ENCODE assay signal across 25 cellular contexts in the genomic region with DNA sequence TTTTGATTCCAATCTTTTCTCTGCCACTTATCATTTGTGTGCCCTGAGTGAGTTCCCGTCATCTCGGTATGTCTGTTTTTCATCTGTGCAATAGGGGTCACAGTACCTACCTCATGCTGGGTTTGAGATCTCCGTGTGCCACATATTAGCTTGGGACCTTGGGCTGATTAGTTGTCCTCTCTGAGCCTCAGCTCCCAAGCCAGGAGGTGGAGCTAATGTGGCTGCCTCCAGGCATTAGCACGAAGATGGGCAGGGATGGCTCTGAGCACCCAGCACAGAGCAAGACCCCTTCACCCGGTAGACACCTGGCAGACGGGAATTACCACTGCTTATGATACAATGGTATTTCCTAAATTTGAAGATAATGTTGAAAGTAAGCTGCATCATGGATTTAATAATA. TPM values are rescaled to one million over a fixed set of nuclear protein-coding genes. Genes with fewer than 3 reads are reported as not detected.
DNase-seq lines count a peak whose midpoint lies in the region; ATAC-seq, FAIRE-seq and TF ChIP-seq lines count a peak whose summit lies in the region.
"Had no signal": no experiment of that assay in that cellular context is flagged by ENCODE, and none has a peak within 500 bp of the region (broad histone marks: within the 10 kb centered on the region; RNA-seq: fewer than 3 reads in every experiment).

No MANE protein-coding gene starts in this region.

- H2AFZ ChIP-seq in HepG2 (ENCODE audit: low read length) (no peak overlapping the region), PC-3 (ENCODE audit: low read length) (no peak overlapping the region), neural progenitor cell (replicated peaks) (peak overlapping the region; percentile 57)

- no peaks in the 10 kb centered on the region for H3K9me3 Mint-ChIP-seq in neural progenitor cell
- H3K9me3 Mint-ChIP-seq: CD4-positive, alpha-beta memory T cell; HFFc6; T-cell had no signal

- no peaks in the 10 kb centered on the region for H3K36me3 Mint-ChIP-seq in neural progenitor cell
- H3K36me3 Mint-ChIP-seq: CD4-positive, alpha-beta memory T cell; T-cell had no signal

- FAIRE-seq in HepG2 (lab: Jason Lieb, UNC), result no peak
- FAIRE-seq: GM18507, H54 had no signal

- no peaks in the 10 kb centered on the region for H3K9me3 ChIP-seq in HepG2 (ENCODE audit: low read length)
- H3K9me3 ChIP-seq in right lobe of liver, result no peaks in the 10 kb centered on the region
- no peaks in the 10 kb centered on the region for H3K9me3 ChIP-seq in PC-3 (ENCODE audit: low read length)
- no peaks in the 10 kb centered on the region for H3K9me3 ChIP-seq in WERI-Rb-1 (ENCODE audit: severe bottlenecking)
- H3K9me3 ChIP-seq in neural progenitor cell (ENCODE audit: low read depth), result no peaks in the 10 kb centered on the region
- H3K9me3 ChIP-seq: BLaER1 had no signal

- H3K9me2 ChIP-seq in PC-3 (replicated peaks; ENCODE audit: low read length), result no peaks in the 10 kb centered on the region

- H3K9ac ChIP-seq in HepG2 (ENCODE audit: insufficient read depth, low read depth, low read length) (no peak overlapping the region), PC-3 (ENCODE audit: low read length) (no peak overlapping the region), neural progenitor cell (no peak overlapping the region)
- H3K9ac ChIP-seq: BLaER1, KMS-11 had no signal

- H3K79me2 ChIP-seq in HepG2 (ENCODE audit: insufficient read depth, low read length) (no peaks in the 10 kb centered on the region), PC-3 (ENCODE audit: low read length) (no peaks in the 10 kb centered on the region), neural progenitor cell (ENCODE audit: low read depth) (no peaks in the 10 kb centered on the region)

- H3K27ac Mint-ChIP-seq in neural progenitor cell, result no peak overlapping the region
- H3K27ac Mint-ChIP-seq: CD4-positive, alpha-beta memory T cell; HFFc6; T-cell had no signal

- H3K4me3 Mint-ChIP-seq in neural progenitor cell, result no peak overlapping the region
- H3K4me3 Mint-ChIP-seq: CD4-positive, alpha-beta memory T cell; HFFc6; T-cell had no signal

- BruUV-seq in HepG2 (replicated peaks; lab: Mats Ljungman, UMichigan) (no TSS peak), PC-3 (replicated peaks; lab: Mats Ljungman, UMichigan) (no TSS peak)

- DNase-seq in HepG2 (ENCODE audit: low spot score) (peak; percentile 32), right lobe of liver (no peak), PC-3 (peak; percentile 17), WERI-Rb-1 (no peak), neural progenitor cell (ENCODE audit: low spot score) (no peak)
- DNase-seq in activated CD4-positive, alpha-beta T cell treated with anti-CD3 and anti-CD28 coated beads, Interleukin-2, amount 50 U/mL, for 48 hours, result no peak
- DNase-seq: CD4-positive, alpha-beta memory T cell; DMS53; GDM1; HFFc6; NCI-H1092 treated with DMSO at 0.1 percent for 48 hours; NCI-H1436 treated with DMSO at 0.1 percent for 48 hours; NCI-H2029; NCI-H2227 treated with DMSO at 0.1 percent for 48 hours; NCI-H510A treated with DMSO at 0.1 percent for 48 hours; NCI-H748 treated with DMSO at 0.1 percent for 48 hours; OCI-M1; SHP77 treated with DMSO at 0.1 percent for 48 hours; T-cell had no signal

- CTCF ChIA-PET in HepG2 (lab: Yijun Ruan, JAX; ENCODE audit: low intra/inter-chr PET ratio, low total read pairs), result no interaction called here
- CTCF ChIA-PET in PC-3 (lab: Charles Lee), result no interaction called here

- TF ChIP-seq EP300 in HepG2 (IDR thresholded peaks at IDR 0.05; ENCODE audit: low read depth in 2 of 2, low read length in 2 of 2), result no peak
- TF ChIP-seq EP300 in HepG2 (CRISPR knock-in tag; IDR thresholded peaks at IDR 0.05; ENCODE audit: borderline replicate concordance), result no peak

- H3K27me3 Mint-ChIP-seq in neural progenitor cell (ENCODE audit: insufficient read depth, low read depth), result peaks cover 10% of the 10 kb centered on the region

- H3F3A ChIP-seq in PC-3 (ENCODE audit: low read length, unreplicated experiment) (no peaks in the 10 kb centered on the region), neural progenitor cell (ENCODE audit: low read depth) (no peaks in the 10 kb centered on the region)

- in situ Hi-C loops in HepG2 (cut with HindIII; ENCODE audit: extremely low pct_ligation_motif_present, low pct_unique_long_range_greater_than_20kb), result no loop called here

- TF ChIP-seq RAD21 in HepG2 (CRISPR knock-in tag; IDR thresholded peaks at IDR 0.05), result no peak

- TF ChIP-seq POLR2A in HepG2 (IDR thresholded peaks at IDR 0.05; ENCODE audit: insufficient read depth in 1 of 2, low read depth in 2 of 2, low read length in 2 of 2) (no peak), right lobe of liver (IDR thresholded peaks at IDR 0.05) (no peak)

- WGBS in HepG2 (ENCODE audit: low lambda C conversion rate), result 6% methylated on average over 6 of the region's 6 CpGs
- 65% methylated on average over 5 of the region's 6 CpGs for WGBS in right lobe of liver (ENCODE audit: insufficient coverage, low coverage, low lambda C conversion rate, missing lambda C conversion rate)

- peak; percentile 53 for ATAC-seq in HepG2
- ATAC-seq in right lobe of liver, result no peak
- ATAC-seq in PC-3, result no peak
- ATAC-seq in GM21367 (IDR thresholded peaks at IDR 0.05; ENCODE audit: unreplicated experiment), result no peak
- ATAC-seq in HG02852 (IDR thresholded peaks at IDR 0.05; ENCODE audit: unreplicated experiment), result no peak
- ATAC-seq: T-cell had no signal

- H3K27me3 ChIP-seq in HepG2 (ENCODE audit: control insufficient read depth in 1 of 2, insufficient read depth in 2 of 2, low read length in 2 of 2) (peaks cover 0 to 17% of the 10 kb centered on the region in 2 experiments; a peak in 2 of 5 replicates), right lobe of liver (no peaks in the 10 kb centered on the region), PC-3 (ENCODE audit: low read length) (no peaks in the 10 kb centered on the region), WERI-Rb-1 (ENCODE audit: insufficient read depth, low read depth, severe bottlenecking) (no peaks in the 10 kb centered on the region), neural progenitor cell (no peaks in the 10 kb centered on the region)
- H3K27me3 ChIP-seq: BLaER1 had no signal

- H3K4me1 ChIP-seq in HepG2 (ENCODE audit: insufficient read depth, low read length) (peaks cover 34% of the 10 kb centered on the region), right lobe of liver (peaks cover 0 to under 1% (median 0%) of the 10 kb centered on the region in 4 donors), PC-3 (ENCODE audit: insufficient read depth, low read length) (peaks cover 6% of the 10 kb centered on the region), neural progenitor cell (peaks cover 8% of the 10 kb centered on the region)

- H3K27ac ChIP-seq in HepG2 (ENCODE audit: extremely low read length, insufficient read depth, low read length), result no peak overlapping the region
- no peak overlapping the region for H3K27ac ChIP-seq in right lobe of liver
- H3K27ac ChIP-seq in PC-3 (ENCODE audit: low read length), result no peak overlapping the region
- no peak overlapping the region for H3K27ac ChIP-seq in WERI-Rb-1
- H3K27ac ChIP-seq in neural progenitor cell, result no peak overlapping the region
- H3K27ac ChIP-seq: BLaER1, KMS-11 had no signal

- intact Hi-C loops in HepG2 (cut with micrococcal nuclease; ENCODE audit: unreplicated experiment), result no loop called here
- intact Hi-C loops in right lobe of liver (cut with DNase I), result no loop called here
- intact Hi-C loops in PC-3 (cut with micrococcal nuclease), result no loop called here

- H3K4me2 ChIP-seq in HepG2 (ENCODE audit: low read depth, low read length), result peak overlapping the region; percentile 46
- H3K4me2 ChIP-seq in PC-3 (ENCODE audit: low read length), result no peak overlapping the region
- no peak overlapping the region for H3K4me2 ChIP-seq in neural progenitor cell
- H3K4me2 ChIP-seq: BLaER1, KMS-11 had no signal

- H3K36me3 ChIP-seq in HepG2 (replicated peaks in 1 of 2; ENCODE audit: control insufficient read depth in 1 of 2, insufficient read depth in 2 of 2, low read length in 2 of 2), result no peaks in the 10 kb centered on the region
- H3K36me3 ChIP-seq in right lobe of liver, result no peaks in the 10 kb centered on the region
- no peaks in the 10 kb centered on the region for H3K36me3 ChIP-seq in PC-3 (ENCODE audit: low read depth, low read length)
- H3K36me3 ChIP-seq in WERI-Rb-1, result no peaks in the 10 kb centered on the region
- no peaks in the 10 kb centered on the region for H3K36me3 ChIP-seq in neural progenitor cell
- H3K36me3 ChIP-seq: BLaER1 had no signal

- no peaks in the 10 kb centered on the region for H3K4me1 Mint-ChIP-seq in neural progenitor cell
- H3K4me1 Mint-ChIP-seq: T-cell had no signal

- H3K4me3 ChIP-seq in HepG2 (replicated peaks in 1 of 3; ENCODE audit: insufficient read depth in 1 of 3, low read depth in 2 of 3, low read length in 3 of 3) (no peak overlapping the region), right lobe of liver (no peak overlapping the region), PC-3 (ENCODE audit: low read length) (no peak overlapping the region), WERI-Rb-1 (ENCODE audit: low read depth, low read length) (no peak overlapping the region), neural progenitor cell (no peak overlapping the region)
- H3K4me3 ChIP-seq: BLaER1 had no signal

- POLR2A ChIA-PET in HepG2 (lab: Yijun Ruan, JAX), result interaction anchor here (1.6 to 1.8 kb wide), 2 partner anchors 36 to 239 kb away, joined by 5 to 7 read pairs; a partner anchor contains a TSS
- POLR2A ChIA-PET in PC-3 (lab: Charles Lee; ENCODE audit: unreplicated experiment), result no interaction called here

- TF ChIP-seq CTCF in HepG2 (CRISPR knock-in tag; IDR thresholded peaks at IDR 0.05) (peak; percentile 63), right lobe of liver (IDR thresholded peaks at IDR 0.05) (no peak), PC-3 (conservative IDR thresholded peaks at IDR 0.05; ENCODE audit: low read depth, low read length) (no peak), WERI-Rb-1 (IDR thresholded peaks at IDR 0.05; ENCODE audit: low read depth, low read length) (peak; percentile 3; the same call in 1 of the 2 replicates), neural progenitor cell (IDR thresholded peaks at IDR 0.05) (no peak)

- H4K20me1 ChIP-seq in HepG2 (ENCODE audit: insufficient read depth, low read length), result no peaks in the 10 kb centered on the region
- no peaks in the 10 kb centered on the region for H4K20me1 ChIP-seq in PC-3 (ENCODE audit: low read length)
- no peaks in the 10 kb centered on the region for H4K20me1 ChIP-seq in neural progenitor cell (ENCODE audit: low read depth)
- H4K20me1 ChIP-seq: BLaER1 had no signal

RNA-seq across cellular contexts. Expression of a gene that starts 35.8 kb away (rescaled TPM):
- total RNA-seq in HepG2 (2016; rRNA removed; fragmentation: Illumina TruSeq; extraction: Trizol) (24.8 and 41.5 TPM in 2 replicates), right lobe of liver (1 to 10 TPM; 4.4 to 9.9 (median 7.2) TPM), PC-3 (2014; rRNA removed) (38.5 and 39.9 TPM in 2 replicates), neural progenitor cell (ENCODE audit: low replicate concordance) (32.4 and 44.9 TPM in 2 replicates)
- 8.7 TPM in 2 replicates for total RNA-seq in HepG2 (2016; cell fraction: cytosol; rRNA removed; fragmentation: Illumina TruSeq; extraction: Trizol; ENCODE audit: low read depth)
- total RNA-seq in HepG2 (2016; cell fraction: insoluble cytoplasmic fraction; rRNA removed; fragmentation: Illumina TruSeq; extraction: Trizol), result 24.4 and 40.6 TPM in 2 replicates
- 17.5 and 20.5 TPM in 2 replicates for total RNA-seq in HepG2 (2016; cell fraction: membrane; rRNA removed; fragmentation: Illumina TruSeq; extraction: Trizol)
- total RNA-seq in HepG2 (2016; cell fraction: nucleus; rRNA removed; fragmentation: Illumina TruSeq; extraction: Trizol), result 36.7 and 39.7 TPM in 2 replicates
- 7.0 and 8.4 TPM in 2 replicates for polyA plus RNA-seq in HepG2 (2011; rRNA removed)
- polyA plus RNA-seq in HepG2 (2011; cell fraction: cytosol; rRNA removed), result 3.0 and 4.8 TPM in 2 replicates
- polyA plus RNA-seq in HepG2 (2011; cell fraction: nucleus; rRNA removed), result 7.7 and 8.5 TPM in 2 replicates
- polyA plus RNA-seq in HepG2 (2012), result 7.8 and 8.5 TPM in 2 replicates
- polyA plus RNA-seq in HepG2 (2016; cell fraction: cytosol; fragmentation: Illumina TruSeq; extraction: Trizol; ENCODE audit: low read depth), result 1.9 and 2.1 TPM in 2 replicates
- 17.3 and 18.6 TPM in 2 replicates for polyA plus RNA-seq in HepG2 (2016; cell fraction: insoluble cytoplasmic fraction; fragmentation: Illumina TruSeq; extraction: Trizol; ENCODE audit: low read depth)
- polyA plus RNA-seq in HepG2 (2016; cell fraction: membrane; fragmentation: Illumina TruSeq; extraction: Trizol; ENCODE audit: low read depth), result 4.7 and 5.9 TPM in 2 replicates
- polyA plus RNA-seq in HepG2 (2016; cell fraction: nucleus; fragmentation: Illumina TruSeq; extraction: Trizol; ENCODE audit: insufficient read depth, low read depth), result 21.7 and 22.1 TPM in 2 replicates
- polyA minus RNA-seq in HepG2 (2011; rRNA and poly(A)+ RNA removed; ENCODE audit: low replicate concordance), result 9.7 and 16.9 TPM in 2 replicates
- 14.7 and 15.0 TPM in 2 replicates for polyA minus RNA-seq in HepG2 (2011; cell fraction: cytosol; rRNA and poly(A)+ RNA removed)
- 33.3 and 38.0 TPM in 2 replicates for polyA minus RNA-seq in HepG2 (2011; cell fraction: nucleus; rRNA and poly(A)+ RNA removed)

Comparison
In these comparisons a context has a peak if more than half of its experiments do, and no peak if none do; other contexts are left out.
1. DNase-seq: peak in HepG2 (single experiment) and PC-3 (single experiment); none in right lobe of liver (0 of 3), WERI-Rb-1 (single experiment), neural progenitor cell (single experiment) and activated CD4-positive, alpha-beta T cell treated with anti-CD3 and anti-CD28 coated beads, Interleukin-2, amount 50 U/mL, for 48 hours (0 of 2).
2. CTCF ChIP-seq: peak in HepG2 (single experiment) and WERI-Rb-1 (single experiment); none in right lobe of liver (0 of 4), PC-3 (single experiment) and neural progenitor cell (single experiment).